Comparison of ENCODE assay signal across 1 cellular context in the genomic region with DNA sequence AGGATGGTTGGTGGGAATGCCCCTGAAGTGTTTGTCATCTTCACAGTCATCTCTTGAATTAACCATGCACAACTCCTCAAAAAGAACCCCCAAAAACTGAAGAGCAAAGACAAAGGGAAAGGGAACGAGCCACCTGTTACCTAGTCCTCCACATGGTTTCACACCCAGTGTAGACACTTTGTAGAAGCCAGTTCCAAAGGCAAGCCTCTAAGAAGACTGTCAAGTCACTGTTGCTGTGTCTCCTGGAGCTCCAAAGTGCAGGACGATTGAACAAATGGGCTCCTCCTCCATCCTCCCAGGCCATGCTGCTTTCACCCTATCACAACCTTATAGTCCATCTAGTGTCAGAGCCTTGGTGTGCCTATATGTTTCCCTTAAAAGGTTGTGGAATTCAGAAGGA.
TF ChIP-seq lines count a peak whose summit lies in the region.

No MANE protein-coding gene starts in this region.

TF ChIP-seq in K562, 482 proteins besides CTCF, POLR2A, EP300 and RAD21 (continued from another document and continues in another):
- TF ChIP-seq, protein P1, sequence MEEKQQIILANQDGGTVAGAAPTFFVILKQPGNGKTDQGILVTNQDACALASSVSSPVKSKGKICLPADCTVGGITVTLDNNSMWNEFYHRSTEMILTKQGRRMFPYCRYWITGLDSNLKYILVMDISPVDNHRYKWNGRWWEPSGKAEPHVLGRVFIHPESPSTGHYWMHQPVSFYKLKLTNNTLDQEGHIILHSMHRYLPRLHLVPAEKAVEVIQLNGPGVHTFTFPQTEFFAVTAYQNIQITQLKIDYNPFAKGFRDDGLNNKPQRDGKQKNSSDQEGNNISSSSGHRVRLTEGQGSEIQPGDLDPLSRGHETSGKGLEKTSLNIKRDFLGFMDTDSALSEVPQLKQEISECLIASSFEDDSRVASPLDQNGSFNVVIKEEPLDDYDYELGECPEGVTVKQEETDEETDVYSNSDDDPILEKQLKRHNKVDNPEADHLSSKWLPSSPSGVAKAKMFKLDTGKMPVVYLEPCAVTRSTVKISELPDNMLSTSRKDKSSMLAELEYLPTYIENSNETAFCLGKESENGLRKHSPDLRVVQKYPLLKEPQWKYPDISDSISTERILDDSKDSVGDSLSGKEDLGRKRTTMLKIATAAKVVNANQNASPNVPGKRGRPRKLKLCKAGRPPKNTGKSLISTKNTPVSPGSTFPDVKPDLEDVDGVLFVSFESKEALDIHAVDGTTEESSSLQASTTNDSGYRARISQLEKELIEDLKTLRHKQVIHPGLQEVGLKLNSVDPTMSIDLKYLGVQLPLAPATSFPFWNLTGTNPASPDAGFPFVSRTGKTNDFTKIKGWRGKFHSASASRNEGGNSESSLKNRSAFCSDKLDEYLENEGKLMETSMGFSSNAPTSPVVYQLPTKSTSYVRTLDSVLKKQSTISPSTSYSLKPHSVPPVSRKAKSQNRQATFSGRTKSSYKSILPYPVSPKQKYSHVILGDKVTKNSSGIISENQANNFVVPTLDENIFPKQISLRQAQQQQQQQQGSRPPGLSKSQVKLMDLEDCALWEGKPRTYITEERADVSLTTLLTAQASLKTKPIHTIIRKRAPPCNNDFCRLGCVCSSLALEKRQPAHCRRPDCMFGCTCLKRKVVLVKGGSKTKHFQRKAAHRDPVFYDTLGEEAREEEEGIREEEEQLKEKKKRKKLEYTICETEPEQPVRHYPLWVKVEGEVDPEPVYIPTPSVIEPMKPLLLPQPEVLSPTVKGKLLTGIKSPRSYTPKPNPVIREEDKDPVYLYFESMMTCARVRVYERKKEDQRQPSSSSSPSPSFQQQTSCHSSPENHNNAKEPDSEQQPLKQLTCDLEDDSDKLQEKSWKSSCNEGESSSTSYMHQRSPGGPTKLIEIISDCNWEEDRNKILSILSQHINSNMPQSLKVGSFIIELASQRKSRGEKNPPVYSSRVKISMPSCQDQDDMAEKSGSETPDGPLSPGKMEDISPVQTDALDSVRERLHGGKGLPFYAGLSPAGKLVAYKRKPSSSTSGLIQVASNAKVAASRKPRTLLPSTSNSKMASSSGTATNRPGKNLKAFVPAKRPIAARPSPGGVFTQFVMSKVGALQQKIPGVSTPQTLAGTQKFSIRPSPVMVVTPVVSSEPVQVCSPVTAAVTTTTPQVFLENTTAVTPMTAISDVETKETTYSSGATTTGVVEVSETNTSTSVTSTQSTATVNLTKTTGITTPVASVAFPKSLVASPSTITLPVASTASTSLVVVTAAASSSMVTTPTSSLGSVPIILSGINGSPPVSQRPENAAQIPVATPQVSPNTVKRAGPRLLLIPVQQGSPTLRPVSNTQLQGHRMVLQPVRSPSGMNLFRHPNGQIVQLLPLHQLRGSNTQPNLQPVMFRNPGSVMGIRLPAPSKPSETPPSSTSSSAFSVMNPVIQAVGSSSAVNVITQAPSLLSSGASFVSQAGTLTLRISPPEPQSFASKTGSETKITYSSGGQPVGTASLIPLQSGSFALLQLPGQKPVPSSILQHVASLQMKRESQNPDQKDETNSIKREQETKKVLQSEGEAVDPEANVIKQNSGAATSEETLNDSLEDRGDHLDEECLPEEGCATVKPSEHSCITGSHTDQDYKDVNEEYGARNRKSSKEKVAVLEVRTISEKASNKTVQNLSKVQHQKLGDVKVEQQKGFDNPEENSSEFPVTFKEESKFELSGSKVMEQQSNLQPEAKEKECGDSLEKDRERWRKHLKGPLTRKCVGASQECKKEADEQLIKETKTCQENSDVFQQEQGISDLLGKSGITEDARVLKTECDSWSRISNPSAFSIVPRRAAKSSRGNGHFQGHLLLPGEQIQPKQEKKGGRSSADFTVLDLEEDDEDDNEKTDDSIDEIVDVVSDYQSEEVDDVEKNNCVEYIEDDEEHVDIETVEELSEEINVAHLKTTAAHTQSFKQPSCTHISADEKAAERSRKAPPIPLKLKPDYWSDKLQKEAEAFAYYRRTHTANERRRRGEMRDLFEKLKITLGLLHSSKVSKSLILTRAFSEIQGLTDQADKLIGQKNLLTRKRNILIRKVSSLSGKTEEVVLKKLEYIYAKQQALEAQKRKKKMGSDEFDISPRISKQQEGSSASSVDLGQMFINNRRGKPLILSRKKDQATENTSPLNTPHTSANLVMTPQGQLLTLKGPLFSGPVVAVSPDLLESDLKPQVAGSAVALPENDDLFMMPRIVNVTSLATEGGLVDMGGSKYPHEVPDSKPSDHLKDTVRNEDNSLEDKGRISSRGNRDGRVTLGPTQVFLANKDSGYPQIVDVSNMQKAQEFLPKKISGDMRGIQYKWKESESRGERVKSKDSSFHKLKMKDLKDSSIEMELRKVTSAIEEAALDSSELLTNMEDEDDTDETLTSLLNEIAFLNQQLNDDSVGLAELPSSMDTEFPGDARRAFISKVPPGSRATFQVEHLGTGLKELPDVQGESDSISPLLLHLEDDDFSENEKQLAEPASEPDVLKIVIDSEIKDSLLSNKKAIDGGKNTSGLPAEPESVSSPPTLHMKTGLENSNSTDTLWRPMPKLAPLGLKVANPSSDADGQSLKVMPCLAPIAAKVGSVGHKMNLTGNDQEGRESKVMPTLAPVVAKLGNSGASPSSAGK (IDR thresholded peaks at IDR 0.05): peak; percentile 80
- TF ChIP-seq BACH1 (tag; IDR thresholded peaks at IDR 0.05): 0 out of 2 replicates have a peak, but pooled peaks have one; percentile 36
- TF ChIP-seq TSC22D4 (tag; IDR thresholded peaks at IDR 0.05): no peak
- TF ChIP-seq HDAC1 (IDR thresholded peaks at IDR 0.05): peak in 1 of 2 experiments; percentile 20; a peak in 1 of 4 replicates
- no peak for TF ChIP-seq GTF2E2 (tag; IDR thresholded peaks at IDR 0.05)
- TF ChIP-seq SMC3 (conservative IDR thresholded peaks at IDR 0.05; ENCODE audit: insufficient read depth, low read depth, low read length): no peak
- TF ChIP-seq CBFA2T2 (conservative IDR thresholded peaks at IDR 0.05): no peak
- peak; percentile 55 for TF ChIP-seq ZNF316 (IDR thresholded peaks at IDR 0.05)
- TF ChIP-seq, protein P2, sequence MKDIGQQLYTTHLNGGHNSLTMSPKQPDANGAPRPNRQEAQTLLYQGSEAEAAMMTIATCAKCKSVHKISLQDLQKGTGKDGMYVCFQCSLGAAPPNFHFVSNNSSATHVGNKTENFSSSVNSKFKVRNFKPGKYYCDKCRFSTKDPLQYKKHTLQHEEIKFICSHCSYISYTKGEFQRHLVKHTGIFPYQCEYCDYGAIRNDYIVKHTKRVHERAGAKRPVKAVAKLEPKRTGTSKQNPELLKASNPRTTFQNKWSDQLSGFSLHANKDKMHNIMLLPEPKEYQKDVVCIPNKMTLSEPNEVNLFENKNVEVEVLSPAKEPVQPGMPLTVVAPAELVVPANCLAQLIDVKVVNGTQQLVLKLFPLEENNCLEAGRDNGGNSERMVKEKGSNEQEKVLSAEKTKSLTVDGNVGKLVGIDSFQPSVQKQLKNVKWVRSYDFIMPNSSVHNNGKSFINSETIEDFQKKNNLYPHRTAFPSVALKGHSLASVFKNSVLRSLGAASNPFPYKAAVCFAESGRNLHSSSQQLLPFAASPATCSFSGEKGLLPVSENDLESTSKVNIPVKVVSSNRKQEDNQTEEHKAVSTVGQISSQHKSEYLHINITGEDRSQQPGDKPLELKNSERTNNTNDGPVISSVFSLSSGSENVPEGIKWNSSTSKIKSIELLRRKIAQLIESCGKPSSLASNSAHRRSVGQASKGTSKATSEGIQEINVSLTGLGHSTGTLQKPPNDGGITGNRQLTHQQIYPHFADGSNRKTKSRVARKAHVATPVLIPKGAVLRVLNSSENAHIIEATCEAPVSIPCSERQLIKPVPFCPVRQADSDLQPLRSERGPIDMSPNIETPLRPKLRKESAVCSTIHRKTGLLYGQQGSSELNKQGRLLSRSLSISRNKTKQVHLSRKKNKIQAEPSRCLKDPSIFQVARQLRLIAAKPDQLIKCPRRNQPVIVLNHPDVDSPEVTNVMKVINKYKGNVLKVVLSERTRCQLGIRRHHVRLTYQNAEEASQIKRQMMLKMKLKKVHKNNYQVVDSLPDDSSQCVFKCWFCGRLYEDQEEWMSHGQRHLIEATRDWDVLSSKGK (CRISPR knock-in tag; IDR thresholded peaks at IDR 0.05): no peak
- no peak for TF ChIP-seq ETV6 (IDR thresholded peaks at IDR 0.05; ENCODE audit: borderline replicate concordance in 1 of 2, low read depth in 2 of 2, low read length in 1 of 2)
- no peak for TF ChIP-seq ETV6 (CRISPR knock-in tag; IDR thresholded peaks at IDR 0.05; ENCODE audit: borderline replicate concordance)
- no peak for TF ChIP-seq NCOA1 (IDR thresholded peaks at IDR 0.05; ENCODE audit: low read depth)
- TF ChIP-seq SRF (CRISPR knock-in tag; IDR thresholded peaks at IDR 0.05): no peak
- TF ChIP-seq ZNF707 (CRISPR knock-in tag; conservative IDR thresholded peaks at IDR 0.05): no peak
- TF ChIP-seq, protein P3, sequence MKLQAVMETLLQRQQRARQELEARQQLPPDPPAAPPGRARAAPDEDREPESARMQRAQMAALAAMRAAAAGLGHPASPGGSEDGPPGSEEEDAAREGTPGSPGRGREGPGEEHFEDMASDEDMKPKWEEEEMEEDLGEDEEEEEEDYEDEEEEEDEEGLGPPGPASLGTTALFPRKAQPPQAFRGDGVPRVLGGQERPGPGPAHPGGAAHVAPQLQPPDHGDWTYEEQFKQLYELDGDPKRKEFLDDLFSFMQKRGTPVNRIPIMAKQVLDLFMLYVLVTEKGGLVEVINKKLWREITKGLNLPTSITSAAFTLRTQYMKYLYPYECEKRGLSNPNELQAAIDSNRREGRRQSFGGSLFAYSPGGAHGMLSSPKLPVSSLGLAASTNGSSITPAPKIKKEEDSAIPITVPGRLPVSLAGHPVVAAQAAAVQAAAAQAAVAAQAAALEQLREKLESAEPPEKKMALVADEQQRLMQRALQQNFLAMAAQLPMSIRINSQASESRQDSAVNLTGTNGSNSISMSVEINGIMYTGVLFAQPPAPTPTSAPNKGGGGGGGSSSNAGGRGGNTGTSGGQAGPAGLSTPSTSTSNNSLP (IDR thresholded peaks at IDR 0.05; ENCODE audit: borderline replicate concordance, low read depth, low read length): no peak
- TF ChIP-seq, protein P4, sequence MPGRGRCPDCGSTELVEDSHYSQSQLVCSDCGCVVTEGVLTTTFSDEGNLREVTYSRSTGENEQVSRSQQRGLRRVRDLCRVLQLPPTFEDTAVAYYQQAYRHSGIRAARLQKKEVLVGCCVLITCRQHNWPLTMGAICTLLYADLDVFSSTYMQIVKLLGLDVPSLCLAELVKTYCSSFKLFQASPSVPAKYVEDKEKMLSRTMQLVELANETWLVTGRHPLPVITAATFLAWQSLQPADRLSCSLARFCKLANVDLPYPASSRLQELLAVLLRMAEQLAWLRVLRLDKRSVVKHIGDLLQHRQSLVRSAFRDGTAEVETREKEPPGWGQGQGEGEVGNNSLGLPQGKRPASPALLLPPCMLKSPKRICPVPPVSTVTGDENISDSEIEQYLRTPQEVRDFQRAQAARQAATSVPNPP (IDR thresholded peaks at IDR 0.05; ENCODE audit: borderline replicate concordance, insufficient read depth, insufficient read length): no peak
- TF ChIP-seq BRD4 (IDR thresholded peaks at IDR 0.05): no peak
- TF ChIP-seq PTBP1 (IDR thresholded peaks at IDR 0.05; ENCODE audit: low read depth, low read length): no peak
- TF ChIP-seq, protein P5, sequence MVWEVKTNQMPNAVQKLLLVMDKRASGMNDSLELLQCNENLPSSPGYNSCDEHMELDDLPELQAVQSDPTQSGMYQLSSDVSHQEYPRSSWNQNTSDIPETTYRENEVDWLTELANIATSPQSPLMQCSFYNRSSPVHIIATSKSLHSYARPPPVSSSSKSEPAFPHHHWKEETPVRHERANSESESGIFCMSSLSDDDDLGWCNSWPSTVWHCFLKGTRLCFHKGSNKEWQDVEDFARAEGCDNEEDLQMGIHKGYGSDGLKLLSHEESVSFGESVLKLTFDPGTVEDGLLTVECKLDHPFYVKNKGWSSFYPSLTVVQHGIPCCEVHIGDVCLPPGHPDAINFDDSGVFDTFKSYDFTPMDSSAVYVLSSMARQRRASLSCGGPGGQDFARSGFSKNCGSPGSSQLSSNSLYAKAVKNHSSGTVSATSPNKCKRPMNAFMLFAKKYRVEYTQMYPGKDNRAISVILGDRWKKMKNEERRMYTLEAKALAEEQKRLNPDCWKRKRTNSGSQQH (CRISPR knock-in tag; IDR thresholded peaks at IDR 0.05): no peak
- TF ChIP-seq ZFX (CRISPR knock-in tag; IDR thresholded peaks at IDR 0.05): no peak
- no peak for TF ChIP-seq ZNF384 (IDR thresholded peaks at IDR 0.05; ENCODE audit: low read depth, low read length)
- no peak for TF ChIP-seq JUND (IDR thresholded peaks at IDR 0.05; ENCODE audit: borderline replicate concordance, low read depth, low read length)
- no peak for TF ChIP-seq JUND (tag; IDR thresholded peaks at IDR 0.05; ENCODE audit: borderline replicate concordance, low read depth, low read length)
- 0 out of 2 replicates have a peak, but pooled peaks have one; percentile 17 for TF ChIP-seq ZSCAN32 (CRISPR knock-in tag; IDR thresholded peaks at IDR 0.05)
- no peak for TF ChIP-seq MTF1 (CRISPR knock-in tag; IDR thresholded peaks at IDR 0.05; ENCODE audit: borderline replicate concordance)
- no peak for TF ChIP-seq ZC3H4 (CRISPR knock-in tag; IDR thresholded peaks at IDR 0.05; ENCODE audit: borderline replicate concordance)
- TF ChIP-seq KAT2B (IDR thresholded peaks at IDR 0.05; ENCODE audit: low read depth, low read length): no peak
- TF ChIP-seq SAP30 (IDR thresholded peaks at IDR 0.05; ENCODE audit: borderline replicate concordance, insufficient read depth, low read depth, low read length, poor library complexity, severe bottlenecking): no peak
- peak; percentile 74 for TF ChIP-seq L3MBTL2 (IDR thresholded peaks at IDR 0.05)
- TF ChIP-seq MAFG (tag; conservative IDR thresholded peaks at IDR 0.05): peak; percentile 75
- TF ChIP-seq, protein P6, sequence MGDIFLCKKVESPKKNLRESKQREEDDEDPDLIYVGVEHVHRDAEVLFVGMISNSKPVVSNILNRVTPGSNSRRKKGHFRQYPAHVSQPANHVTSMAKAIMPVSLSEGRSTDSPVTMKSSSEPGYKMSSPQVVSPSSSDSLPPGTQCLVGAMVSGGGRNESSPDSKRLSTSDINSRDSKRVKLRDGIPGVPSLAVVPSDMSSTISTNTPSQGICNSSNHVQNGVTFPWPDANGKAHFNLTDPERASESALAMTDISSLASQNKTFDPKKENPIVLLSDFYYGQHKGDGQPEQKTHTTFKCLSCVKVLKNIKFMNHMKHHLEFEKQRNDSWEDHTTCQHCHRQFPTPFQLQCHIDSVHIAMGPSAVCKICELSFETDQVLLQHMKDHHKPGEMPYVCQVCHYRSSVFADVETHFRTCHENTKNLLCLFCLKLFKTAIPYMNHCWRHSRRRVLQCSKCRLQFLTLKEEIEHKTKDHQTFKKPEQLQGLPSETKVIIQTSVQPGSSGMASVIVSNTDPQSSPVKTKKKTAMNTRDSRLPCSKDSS (IDR thresholded peaks at IDR 0.05; ENCODE audit: low read depth, partially characterized antibody): no peak
- TF ChIP-seq ZEB2 (IDR thresholded peaks at IDR 0.05): no peak
- TF ChIP-seq MEF2D (tag; conservative IDR thresholded peaks at IDR 0.05; ENCODE audit: low read depth): no peak
- TF ChIP-seq CHD2 (IDR thresholded peaks at IDR 0.05; ENCODE audit: low read depth, low read length): no peak
- TF ChIP-seq ZNF274 (IDR thresholded peaks at IDR 0.05; ENCODE audit: borderline replicate concordance, low read depth, low read length): no peak
